ENCODE assay signal across 9 cellular contexts in genomic region chr1:116508984-116509980, GRCh38.
DNase-seq lines count a peak whose midpoint lies in the region; ATAC-seq, FAIRE-seq and TF ChIP-seq lines count a peak whose summit lies in the region.
"Had no signal": no experiment of that assay in that cellular context is flagged by ENCODE, and none has a peak within 500 bp of the region (broad histone marks: within the 10 kb centered on the region; RNA-seq: fewer than 3 reads in every experiment).

No MANE protein-coding gene starts in this region.

- no peaks in the 10 kb centered on the region for H3K27me3 Mint-ChIP-seq in chondrocyte (ENCODE audit: low read depth)
- H3K27me3 Mint-ChIP-seq: naive B cell had no signal

- H3K79me2 ChIP-seq in PC-3 (ENCODE audit: low read length): no peaks in the 10 kb centered on the region

- no peaks in the 10 kb centered on the region for H4K20me1 ChIP-seq in PC-3 (ENCODE audit: low read length)

- peak overlapping the region; percentile 54 for H3K4me2 ChIP-seq in PC-3 (ENCODE audit: low read length)

- peak overlapping the region; percentile 98 for H3K27ac Mint-ChIP-seq in chondrocyte (ENCODE audit: unreplicated experiment)

- DNase-seq in GM03348 (ENCODE audit: low spot score): peak; percentile 80
- peak; percentile 70 for DNase-seq in PC-3
- DNase-seq in chondrocyte (ENCODE audit: low spot score): no peak
- DNase-seq in small intestine: peak; percentile 96
- DNase-seq in NCI-H1436 (lab: John Stamatoyannopoulos, UW): no peak
- no peak for DNase-seq in NCI-H146 (lab: John Stamatoyannopoulos, UW)
- DNase-seq: naive B cell had no signal

- no peaks in the 10 kb centered on the region for H3K9me3 Mint-ChIP-seq in chondrocyte (ENCODE audit: low read depth)

- H3K4me1 ChIP-seq in PC-3 (ENCODE audit: insufficient read depth, low read length) (peaks cover 64% of the 10 kb centered on the region), small intestine (ENCODE audit: control insufficient read depth in 2 of 2, insufficient read depth in 1 of 2, low read depth in 1 of 2, low read length in 1 of 2) (peaks cover 10 to 15% of the 10 kb centered on the region in 2 donors)

- no peaks in the 10 kb centered on the region for H3K9me2 ChIP-seq in PC-3 (replicated peaks; ENCODE audit: low read length)

- H3F3A ChIP-seq in PC-3 (ENCODE audit: low read length, unreplicated experiment): peaks cover 17% of the 10 kb centered on the region

- no peak for FAIRE-seq in small intestine (lab: Jason Lieb, UNC)

- H3K36me3 ChIP-seq in PC-3 (ENCODE audit: low read depth, low read length) (no peaks in the 10 kb centered on the region), small intestine (ENCODE audit: control insufficient read depth in 2 of 2, insufficient read depth in 2 of 2, low read length in 2 of 2) (no peaks in the 10 kb centered on the region)

- TF ChIP-seq CTCF in PC-3 (conservative IDR thresholded peaks at IDR 0.05; ENCODE audit: low read depth, low read length) (no peak), chondrocyte (IDR thresholded peaks at IDR 0.05) (no peak)

- peak overlapping the region; percentile 8 for H3K4me3 Mint-ChIP-seq in chondrocyte (ENCODE audit: unreplicated experiment)
- H3K4me3 Mint-ChIP-seq: naive B cell had no signal

- no TSS peak for BruUV-seq in PC-3 (replicated peaks; lab: Mats Ljungman, UMichigan)

- peaks cover 2% of the 10 kb centered on the region for H3K36me3 Mint-ChIP-seq in chondrocyte (ENCODE audit: low read depth)

- no peak overlapping the region for H2AFZ ChIP-seq in PC-3 (ENCODE audit: low read length)

- ATAC-seq in HG02610 (IDR thresholded peaks at IDR 0.05; ENCODE audit: unreplicated experiment) (peak; percentile 36), PC-3 (peak; percentile 59), HG02623 (IDR thresholded peaks at IDR 0.05; ENCODE audit: unreplicated experiment) (no peak)

- POLR2A ChIA-PET in PC-3 (lab: Charles Lee; ENCODE audit: unreplicated experiment): no interaction called here

- intact Hi-C loops in PC-3 (cut with micrococcal nuclease): loop anchor here (2.0 kb wide), 1 partner anchor 28 kb away; no protein-coding TSS in a partner anchor

- peak overlapping the region; percentile 93 for H3K27ac ChIP-seq in PC-3 (ENCODE audit: low read length)
- H3K27ac ChIP-seq in small intestine (ENCODE audit: low read depth in 1 of 2, low read length in 1 of 2): peak overlapping the region; percentile 76 to 87

- CTCF ChIA-PET in PC-3 (lab: Charles Lee): interaction anchor here (0.6 to 1.0 kb wide), 2 partner anchors 16 to 47 kb away, joined by 3 to 4 read pairs; no protein-coding TSS in a partner anchor

- WGBS in small intestine, 3 donors: 51 to 72% (median 61%) methylated on average over 3 of the region's 3 CpGs

- H3K4me3 ChIP-seq in PC-3 (ENCODE audit: low read length) (peak overlapping the region; percentile 2; the same call in 1 of the 2 replicates), small intestine (ENCODE audit: low read depth in 1 of 2, low read length in 2 of 2) (no peak overlapping the region)

- H3K27me3 ChIP-seq in PC-3 (ENCODE audit: low read length) (no peaks in the 10 kb centered on the region), small intestine (ENCODE audit: control insufficient read depth in 2 of 2, insufficient read depth in 2 of 2, low read length in 2 of 2) (no peaks in the 10 kb centered on the region)

- peak overlapping the region; percentile 60 for H3K9ac ChIP-seq in PC-3 (ENCODE audit: low read length)

- H3K4me1 Mint-ChIP-seq in chondrocyte (ENCODE audit: low read depth): peaks cover 30% of the 10 kb centered on the region

- H3K9me3 ChIP-seq in PC-3 (ENCODE audit: low read length): no peaks in the 10 kb centered on the region
- no peaks in the 10 kb centered on the region for H3K9me3 ChIP-seq in small intestine (ENCODE audit: control insufficient read depth, low read depth)

Comparison
In these comparisons a context has a peak if more than half of its experiments do, and no peak if none do; other contexts are left out.
1. DNase-seq: peak in GM03348 (single experiment), PC-3 (single experiment) and small intestine (single experiment); none in chondrocyte (single experiment), NCI-H1436 (single experiment) and NCI-H146 (single experiment).